10 cellular contexts compared by ENCODE assay signal in genomic region chr4:110508827-110509446, GRCh38. TPM values are rescaled to one million over a fixed set of nuclear protein-coding genes. Genes with fewer than 3 reads are reported as not detected.
DNase-seq lines count a peak whose midpoint lies in the region; ATAC-seq and TF ChIP-seq lines count a peak whose summit lies in the region.
"Had no signal": no experiment of that assay in that cellular context is flagged by ENCODE, and none has a peak within 500 bp of the region (broad histone marks: within the 10 kb centered on the region; RNA-seq: fewer than 3 reads in every experiment).

No MANE protein-coding gene starts in this region.

- no peak for ATAC-seq in HG03457 (IDR thresholded peaks at IDR 0.05; ENCODE audit: unreplicated experiment)
- ATAC-seq in GM21360 (IDR thresholded peaks at IDR 0.05; ENCODE audit: unreplicated experiment) = no peak
- ATAC-seq in upper lobe of left lung (ENCODE audit: low FRiP score in 2 of 2) = no peak
- ATAC-seq: activated T-cell treated with anti-CD3 and anti-CD28 coated beads, Interleukin-2, amount 50 U/mL, for 4 hours had no signal

- H3K9me3 ChIP-seq in osteoblast (ENCODE audit: low read depth, low read length) (no peaks in the 10 kb centered on the region), upper lobe of left lung (no peaks in the 10 kb centered on the region)
- H3K9me3 ChIP-seq: neutrophil had no signal

- TF ChIP-seq POLR2A in upper lobe of left lung (IDR thresholded peaks at IDR 0.05) = no peak

- WGBS in upper lobe of left lung, 2 donors = 85 to 91% methylated on average over 2 of the region's 2 CpGs

- H3K4me3 ChIP-seq in osteoblast (ENCODE audit: insufficient read depth, low read length) (no peak overlapping the region), upper lobe of left lung (no peak overlapping the region)

- no peak overlapping the region for H3K4me2 ChIP-seq in osteoblast (ENCODE audit: insufficient read depth, low read length)

- no peak for TF ChIP-seq EP300 in upper lobe of left lung (IDR thresholded peaks at IDR 0.05)

- TF ChIP-seq CTCF in GM13976 (IDR thresholded peaks at IDR 0.05; ENCODE audit: borderline replicate concordance, control extremely low read depth, extremely low read depth, insufficient read depth, missing control alignments) (peak; percentile 35), osteoblast (IDR thresholded peaks at IDR 0.05; ENCODE audit: extremely low read depth, low read depth, low read length) (peak; percentile 54), upper lobe of left lung (IDR thresholded peaks at IDR 0.05) (peak in 1 of 6 experiments; percentile 10)

- DNase-seq in GM13976 (ENCODE audit: low spot score) (peak; percentile 42), NAMALWA (ENCODE audit: low spot score) (peak; percentile 44), dedifferentiated amniotic fluid mesenchymal stem cell (ENCODE audit: extremely low spot score) (peak; percentile 61), osteoblast (ENCODE audit: insufficient read length, low spot score, missing footprints) (peak; percentile 70), putamen (ENCODE audit: low spot score) (no peak), upper lobe of left lung (no peak)
- DNase-seq: activated T-cell treated with anti-CD3 and anti-CD28 coated beads, Interleukin-2, amount 50 U/mL, for 4 hours had no signal

- H4K20me1 ChIP-seq in osteoblast (ENCODE audit: insufficient read depth, low read length) = no peaks in the 10 kb centered on the region

- no peak overlapping the region for H2AFZ ChIP-seq in osteoblast (ENCODE audit: low read length)

- in situ Hi-C loops in GM13976 (cut with MboI; ENCODE audit: low sequenced_read_pairs, unreplicated experiment) = loop anchor here (10.0 to 25.0 kb wide), 4 partner anchors 164 to 1097 kb away; no protein-coding TSS in a partner anchor

- no peaks in the 10 kb centered on the region for H3K27me3 ChIP-seq in osteoblast (ENCODE audit: insufficient read depth, low read length)
- H3K27me3 ChIP-seq in upper lobe of left lung = no peaks in the 10 kb centered on the region
- H3K27me3 ChIP-seq: neutrophil had no signal

- no peaks in the 10 kb centered on the region for H3K79me2 ChIP-seq in osteoblast (ENCODE audit: insufficient read depth, low read length)

- H3K36me3 ChIP-seq in osteoblast (ENCODE audit: insufficient read depth, low read length) (no peaks in the 10 kb centered on the region), upper lobe of left lung (no peaks in the 10 kb centered on the region)
- H3K36me3 ChIP-seq: neutrophil had no signal

- H3K4me1 ChIP-seq in osteoblast (ENCODE audit: insufficient read depth, low read length) = no peaks in the 10 kb centered on the region
- no peaks in the 10 kb centered on the region for H3K4me1 ChIP-seq in upper lobe of left lung

- no peak overlapping the region for H3K27ac ChIP-seq in osteoblast (ENCODE audit: low read depth, low read length)
- H3K27ac ChIP-seq in upper lobe of left lung = no peak overlapping the region
- H3K27ac ChIP-seq: neutrophil had no signal

RNA-seq across cellular contexts. Expression of gene ENPEP, which starts 33.0 kb away (rescaled TPM):
- total RNA-seq in osteoblast = 0.59 and 1.1 TPM in 2 replicates
- 10 to 100 TPM in 2 of 6 donors, 1 to 10 TPM in 3, under 1 TPM in 1; 0.49 to 10.6 (median 6.1) TPM for total RNA-seq in upper lobe of left lung
- total RNA-seq: activated T-cell treated with anti-CD3 and anti-CD28 coated beads, Interleukin-2, amount 50 U/mL, for 4 hours had no signal

Comparison
In these comparisons a context has a peak if more than half of its experiments do, and no peak if none do; other contexts are left out.
1. DNase-seq: peak in GM13976 (single experiment), NAMALWA (single experiment), dedifferentiated amniotic fluid mesenchymal stem cell (single experiment) and osteoblast (single experiment); none in putamen (single experiment) and upper lobe of left lung (0 of 2).